Comparison of ENCODE assay signal across 1 cellular context in genomic region chr6:52724406-52725121, GRCh38.
TF ChIP-seq lines count a peak whose summit lies in the region.

No MANE protein-coding gene starts in this region.

TF ChIP-seq in GM12878, 131 proteins besides CTCF, POLR2A, EP300 and RAD21 (continued from another document):
- TF ChIP-seq E2F8 (IDR thresholded peaks at IDR 0.05; ENCODE audit: low read depth, partially characterized antibody) (no peak), ZBED1 (IDR thresholded peaks at IDR 0.05; ENCODE audit: borderline replicate concordance) (no peak), NBN (IDR thresholded peaks at IDR 0.05) (0 out of 2 replicates have a peak, but pooled peaks have one; percentile 21), KAT2A (conservative IDR thresholded peaks at IDR 0.05; ENCODE audit: control insufficient read depth, low read depth, low read length) (no peak), BRCA1 (IDR thresholded peaks at IDR 0.05; ENCODE audit: low read depth, low read length) (no peak), ELK1 (IDR thresholded peaks at IDR 0.05; ENCODE audit: low read depth, low read length) (no peak), SUPT20H (IDR thresholded peaks at IDR 0.05; ENCODE audit: borderline replicate concordance, control insufficient read depth, low read depth, low read length) (no peak), STAT1 (conservative IDR thresholded peaks at IDR 0.05) (no peak), TARDBP (IDR thresholded peaks at IDR 0.05; ENCODE audit: borderline replicate concordance) (no peak), CBFB (IDR thresholded peaks at IDR 0.05; ENCODE audit: low read depth) (no peak), SUZ12 (IDR thresholded peaks at IDR 0.05; ENCODE audit: unreplicated experiment) (no peak), YY1 (IDR thresholded peaks at IDR 0.05; ENCODE audit: low read depth, low read length) (0 out of 2 replicates have a peak, but pooled peaks have one; percentile 43), ZBTB40 (IDR thresholded peaks at IDR 0.05; ENCODE audit: borderline replicate concordance) (no peak), WRNIP1 (IDR thresholded peaks at IDR 0.05; ENCODE audit: borderline replicate concordance, low read depth, low read length) (peak; percentile 82; the same call in 1 of the 2 replicates), NFIC (IDR thresholded peaks at IDR 0.05; ENCODE audit: low read depth, low read length) (no peak), BCL11A (IDR thresholded peaks at IDR 0.05; ENCODE audit: low read depth, low read length) (no peak), NFYA (IDR thresholded peaks at IDR 0.05; ENCODE audit: borderline replicate concordance, low read depth, low read length) (no peak), SMAD5 (IDR thresholded peaks at IDR 0.05; ENCODE audit: low read depth) (no peak), SMC3 (IDR thresholded peaks at IDR 0.05; ENCODE audit: borderline replicate concordance, low read length) (peak; percentile 75), SIX5 (IDR thresholded peaks at IDR 0.05; ENCODE audit: low read depth, low read length, severe bottlenecking) (no peak), ZNF24 (IDR thresholded peaks at IDR 0.05) (no peak), EZH2 (IDR thresholded peaks at IDR 0.05; ENCODE audit: borderline replicate concordance, control insufficient read depth, low read depth, low read length) (no peak), CEBPB (IDR thresholded peaks at IDR 0.05; ENCODE audit: borderline replicate concordance in 1 of 2, low read depth in 2 of 2, low read length in 2 of 2) (0 out of 4 replicates have a peak, but pooled peaks of 1 of the 2 experiments have one; percentile 44), RELA (IDR thresholded peaks at IDR 0.05; ENCODE audit: borderline replicate concordance, partially characterized antibody) (no peak), PKNOX1 (IDR thresholded peaks at IDR 0.05) (no peak), SPI1 (IDR thresholded peaks at IDR 0.05; ENCODE audit: borderline replicate concordance, insufficient read depth, low read depth, low read length) (peak; percentile 77; the same call in 1 of the 2 replicates), IRF5 (IDR thresholded peaks at IDR 0.05; ENCODE audit: borderline replicate concordance) (no peak), E2F4 (IDR thresholded peaks at IDR 0.05; ENCODE audit: low read depth, low read length) (no peak), BMI1 (IDR thresholded peaks at IDR 0.05; ENCODE audit: borderline replicate concordance) (no peak), POU2F2 (IDR thresholded peaks at IDR 0.05; ENCODE audit: borderline replicate concordance, low read depth, low read length) (peak; percentile 50; the same call in 1 of the 3 replicates), IRF4 (IDR thresholded peaks at IDR 0.05; ENCODE audit: low read depth, low read length) (peak; percentile 48; the same call in 1 of the 2 replicates)
